In the genomic region with DNA sequence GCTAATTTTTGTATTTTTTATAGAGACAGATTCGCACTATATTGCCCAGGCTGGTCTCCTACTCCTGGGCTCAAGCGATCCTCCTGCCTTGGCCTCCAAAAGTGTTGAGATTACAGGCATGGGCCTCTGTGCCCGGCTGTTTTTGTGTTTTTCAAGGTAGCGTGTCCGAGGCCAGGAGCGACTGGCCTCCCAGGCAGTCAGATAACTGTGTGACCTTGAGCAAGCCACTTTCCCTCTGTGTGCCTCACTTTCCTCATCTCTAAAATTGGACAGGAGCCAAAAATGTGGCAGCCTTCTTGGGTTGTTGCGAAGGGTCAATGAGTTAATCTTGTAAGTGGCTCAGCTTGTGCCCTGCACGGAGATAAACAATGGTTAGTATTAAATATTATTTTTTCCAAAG, we compare ENCODE assay signal across 1 cellular context.
TF ChIP-seq lines count a peak whose summit lies in the region.

No MANE protein-coding gene starts in this region.

TF ChIP-seq in IMR-90, 13 proteins besides CTCF, POLR2A, EP300 and RAD21 (continued from another document):
- TF ChIP-seq MAZ (IDR thresholded peaks at IDR 0.05; ENCODE audit: borderline replicate concordance, low read depth, low read length) (no peak), CEBPB (IDR thresholded peaks at IDR 0.05; ENCODE audit: low read depth, low read length) (no peak), RCOR1 (IDR thresholded peaks at IDR 0.05; ENCODE audit: insufficient replicate concordance, low read length) (no peak), ELK1 (IDR thresholded peaks at IDR 0.05; ENCODE audit: borderline replicate concordance, low read depth, low read length) (no peak), CHD1 (IDR thresholded peaks at IDR 0.05; ENCODE audit: low read depth, low read length) (no peak), FOS (IDR thresholded peaks at IDR 0.05; ENCODE audit: low read depth, low read length) (no peak), RFX5 (IDR thresholded peaks at IDR 0.05; ENCODE audit: low read depth, low read length) (no peak), NFE2L2 (IDR thresholded peaks at IDR 0.05; ENCODE audit: low read depth, low read length) (no peak), SMC3 (IDR thresholded peaks at IDR 0.05; ENCODE audit: low read depth, low read length) (no peak), BHLHE40 (IDR thresholded peaks at IDR 0.05; ENCODE audit: low read depth, low read length) (no peak), MAFK (IDR thresholded peaks at IDR 0.05; ENCODE audit: low read depth, low read length) (no peak)
